In genomic region chr1:117710710-117711109, GRCh38 we compare ENCODE assay signal across 12 cellular contexts.
DNase-seq lines count a peak whose midpoint lies in the region; ATAC-seq and TF ChIP-seq lines count a peak whose summit lies in the region.
"Had no signal": no experiment of that assay in that cellular context is flagged by ENCODE, and none has a peak within 500 bp of the region (broad histone marks: within the 10 kb centered on the region; RNA-seq: fewer than 3 reads in every experiment).

No MANE protein-coding gene starts in this region.

- no peaks in the 10 kb centered on the region for H4K20me1 ChIP-seq in SK-N-SH (ENCODE audit: insufficient read depth)

- peak; percentile 33; the same call in 1 of the 2 replicates for TF ChIP-seq RAD21 in SK-N-SH (IDR thresholded peaks at IDR 0.05; ENCODE audit: low read length)

- no peak for TF ChIP-seq EP300 in SK-N-SH (IDR thresholded peaks at IDR 0.05; ENCODE audit: borderline replicate concordance in 1 of 2, low read depth in 1 of 2, low read length in 1 of 2)

- H3K9me3 ChIP-seq in SK-N-SH: no peaks in the 10 kb centered on the region

- H3K27ac ChIP-seq in SK-N-SH (ENCODE audit: low read depth in 2 of 2, low read length in 1 of 2): no peak overlapping the region

- DNase-seq in SK-N-SH: peak; percentile 27
- DNase-seq in NCI-H526 treated with DMSO at 0.1 percent for 48 hours (lab: John Stamatoyannopoulos, UW): peak; percentile 4
- no peak for DNase-seq in choroid plexus epithelial cell (ENCODE audit: low read depth)
- no peak for DNase-seq in retinal pigment epithelial cell (ENCODE audit: low read depth)
- no peak for DNase-seq in activated effector memory CD4-positive, alpha-beta T cell treated with anti-CD3 and anti-CD28 coated beads, Interleukin-2, amount 50 U/mL, for 16 hours
- DNase-seq in DMS114 treated with DMSO at 0.1 percent for 48 hours (lab: John Stamatoyannopoulos, UW; ENCODE audit: unreplicated experiment): no peak
- DNase-seq: activated naive CD4-positive, alpha-beta T cell treated with anti-CD3 and anti-CD28 coated beads, Interleukin-2, amount 10 ng/mL, durations not matched to agents 7 days and 5 days; left cardiac atrium; posterior cingulate gyrus had no signal

- no peak overlapping the region for H3K4me2 ChIP-seq in SK-N-SH

- POLR2A ChIA-PET in SK-N-SH (lab: Yijun Ruan, JAX): no interaction called here

- H3K4me3 ChIP-seq in SK-N-SH (ENCODE audit: low read depth in 2 of 2, low read length in 1 of 2) (no peak overlapping the region), choroid plexus epithelial cell (ENCODE audit: low read depth, low read length) (no peak overlapping the region), retinal pigment epithelial cell (ENCODE audit: low read length) (no peak overlapping the region)

- no peaks in the 10 kb centered on the region for H3K36me3 ChIP-seq in SK-N-SH (replicated peaks in 1 of 2; ENCODE audit: control insufficient read depth in 1 of 2, insufficient read depth in 2 of 2, low read length in 1 of 2)

- no peaks in the 10 kb centered on the region for H3K4me1 ChIP-seq in SK-N-SH (ENCODE audit: control insufficient read depth in 1 of 2, insufficient read depth in 2 of 2, low read depth in 1 of 2, low read length in 1 of 2)

- H3K9me2 ChIP-seq in SK-N-SH: 0 out of 2 replicates have a peak, but pooled peaks cover 3% of the 10 kb centered on the region

- WGBS in SK-N-SH (ENCODE audit: low lambda C conversion rate): 76% methylated on average over 8 of the region's 8 CpGs

- TF ChIP-seq CTCF in SK-N-SH (IDR thresholded peaks at IDR 0.05) (peak; percentile 51), choroid plexus epithelial cell (conservative IDR thresholded peaks at IDR 0.05; ENCODE audit: low read depth, low read length) (peak; percentile 73), retinal pigment epithelial cell (conservative IDR thresholded peaks at IDR 0.05; ENCODE audit: low read depth, low read length) (peak; percentile 38)

- no peaks in the 10 kb centered on the region for H3K79me2 ChIP-seq in SK-N-SH (ENCODE audit: insufficient read depth)

- CTCF ChIA-PET in SK-N-SH (lab: Yijun Ruan, JAX): interaction anchor here (0.8 to 1.7 kb wide), 6 partner anchors 10 to 185 kb away, joined by 3 to 11 read pairs (median 4); no protein-coding TSS in a partner anchor

- no peak for ATAC-seq in SK-N-SH treated with all-trans-retinoic acid at 6 μM for 48 hours
- ATAC-seq in HG03135 (IDR thresholded peaks at IDR 0.05; ENCODE audit: unreplicated experiment): no peak
- ATAC-seq: activated CD4-positive, CD25-positive, alpha-beta regulatory T cell treated with anti-CD3 and anti-CD28 coated beads, Interleukin-2, amount 50 U/mL, for 24 hours; left cardiac atrium had no signal

- H3K27me3 ChIP-seq in SK-N-SH (ENCODE audit: insufficient read depth): no peaks in the 10 kb centered on the region

- no peak overlapping the region for H2AFZ ChIP-seq in SK-N-SH (ENCODE audit: low read depth)

- H3F3A ChIP-seq in SK-N-SH (replicated peaks; ENCODE audit: insufficient read depth): no peaks in the 10 kb centered on the region

- no peak overlapping the region for H3K9ac ChIP-seq in SK-N-SH

TF ChIP-seq in SK-N-SH, 30 proteins besides CTCF, POLR2A, EP300 and RAD21:
- TF ChIP-seq ZBTB33 (IDR thresholded peaks at IDR 0.05; ENCODE audit: borderline replicate concordance, low read depth) (no peak), SIN3A (IDR thresholded peaks at IDR 0.05; ENCODE audit: borderline replicate concordance, low read depth, low read length) (no peak), TEAD4 (IDR thresholded peaks at IDR 0.05; ENCODE audit: borderline replicate concordance, insufficient read depth) (no peak), RFX5 (IDR thresholded peaks at IDR 0.05; ENCODE audit: low read length) (no peak), SMC3 (IDR thresholded peaks at IDR 0.05; ENCODE audit: low read depth, low read length) (peak; percentile 40), MXI1 (IDR thresholded peaks at IDR 0.05; ENCODE audit: low read depth, low read length) (no peak)

TF ChIP-seq in SK-N-SH treated with all-trans-retinoic acid at 6 μM for 48 hours, 23 proteins besides CTCF, POLR2A, EP300 and RAD21:
- TF ChIP-seq GLIS3 (CRISPR knock-in tag; IDR thresholded peaks at IDR 0.05): no peak
- no peak for TF ChIP-seq PATZ1 (CRISPR knock-in tag; IDR thresholded peaks at IDR 0.05; ENCODE audit: borderline replicate concordance)
- no peak for TF ChIP-seq SNAI2 (CRISPR knock-in tag; IDR thresholded peaks at IDR 0.05)
- TF ChIP-seq CREB5 (CRISPR knock-in tag; IDR thresholded peaks at IDR 0.05; ENCODE audit: low read depth): no peak
- no peak for TF ChIP-seq TOX (CRISPR knock-in tag; IDR thresholded peaks at IDR 0.05; ENCODE audit: borderline replicate concordance)
- TF ChIP-seq PPARA (CRISPR knock-in tag; IDR thresholded peaks at IDR 0.05; ENCODE audit: borderline replicate concordance): no peak
- TF ChIP-seq ZNF565 (CRISPR knock-in tag; conservative IDR thresholded peaks at IDR 0.05; ENCODE audit: low read depth): no peak
- no peak for TF ChIP-seq ESRRG (CRISPR knock-in tag; IDR thresholded peaks at IDR 0.05)
TF ChIP-seq in SK-N-SH treated with all-trans-retinoic acid at 6 μM for 48 hours: peak in this region for 0.

Comparison
In these comparisons a context has a peak if more than half of its experiments do, and no peak if none do; other contexts are left out.
1. DNase-seq: peak in SK-N-SH (single experiment) and NCI-H526 treated with DMSO at 0.1 percent for 48 hours (single experiment); none in choroid plexus epithelial cell (single experiment), retinal pigment epithelial cell (single experiment), activated effector memory CD4-positive, alpha-beta T cell treated with anti-CD3 and anti-CD28 coated beads, Interleukin-2, amount 50 U/mL, for 16 hours (single experiment) and DMS114 treated with DMSO at 0.1 percent for 48 hours (single experiment).
2. Peak in every context shown above with its lines, with median percentiles within 50 percentile points of each other: CTCF ChIP-seq.